ENCODE assay signal across 25 cellular contexts in genomic region chr1:222247811-222248310, GRCh38.
"Had no signal": no experiment of that assay in that cellular context is flagged by ENCODE, and none has a peak within 500 bp of the region (broad histone marks: within the 10 kb centered on the region; RNA-seq: fewer than 3 reads in every experiment).

No MANE protein-coding gene starts in this region.

- H3K27ac Mint-ChIP-seq: activated naive CD4-positive, alpha-beta T cell treated with anti-CD3 and anti-CD28 coated beads for 36 hours; dendritic cell treated with granulocyte-macrophage colony-stimulating factor and Interleukin-4, amounts not matched to agents 40 ng/mL and 50 ng/mL, for 4 days; stimulated activated naive CD8-positive, alpha-beta T cell treated with anti-CD3 and anti-CD28 coated beads, Interleukin-15, amount 100 ng/mL, for 72 hours had no signal

- H3K9me3 ChIP-seq: right lobe of liver, uterus had no signal

- DNase-seq: activated CD4-positive, alpha-beta T cell treated with anti-CD3 and anti-CD28 coated beads, Interleukin-2, amount 50 U/mL, for 48 hours; activated CD8-positive, alpha-beta memory T cell treated with anti-CD3 and anti-CD28 coated beads, Interleukin-2, amount 50 U/mL, for 48 hours; activated effector memory CD4-positive, alpha-beta T cell treated with Interleukin-2 at 50 U/mL for 16 hours; activated naive CD4-positive, alpha-beta T cell treated with anti-CD3 and anti-CD28 coated beads for 36 hours; activated T-cell treated with anti-CD3 and anti-CD28 coated beads, Interleukin-2, amount 50 U/mL, for 4 hours; amygdala; effector CD4-positive, alpha-beta T cell; erythroblast; foreskin keratinocyte; glutamatergic neuron; left ventricle myocardium superior; mammary epithelial cell; nephron progenitor cell; occipital lobe; posterior cingulate gyrus; right lobe of liver; stimulated activated CD4-positive, alpha-beta T cell treated with anti-CD3 and anti-CD28 coated beads, Interleukin-1b, Interleukin-23, amount 100 ng/mL, for 48 hours; stimulated activated naive CD8-positive, alpha-beta T cell treated with anti-CD3 and anti-CD28 coated beads, Interleukin-15, amount 100 ng/mL, for 72 hours; T-helper 1 cell; T-helper 9 cell; uterus had no signal

- H3K4me1 ChIP-seq: right lobe of liver, tibial nerve, uterus had no signal

- ATAC-seq: activated T-cell treated with anti-CD3 and anti-CD28 coated beads, Interleukin-2, amount 50 U/mL, for 4 hours; foreskin keratinocyte; left ventricle myocardium superior; right lobe of liver; stimulated activated naive CD8-positive, alpha-beta T cell treated with anti-CD3 and anti-CD28 coated beads, Interleukin-15, amount 100 ng/mL, for 72 hours had no signal

- H3K9me3 Mint-ChIP-seq: activated naive CD4-positive, alpha-beta T cell treated with anti-CD3 and anti-CD28 coated beads for 36 hours; dendritic cell treated with granulocyte-macrophage colony-stimulating factor and Interleukin-4, amounts not matched to agents 40 ng/mL and 50 ng/mL, for 4 days had no signal

- H3K4me2 ChIP-seq: hepatocyte had no signal

- H3K4me3 Mint-ChIP-seq: activated naive CD4-positive, alpha-beta T cell treated with anti-CD3 and anti-CD28 coated beads for 36 hours; activated T-cell treated with anti-CD3 and anti-CD28 coated beads, Interleukin-2, amount 50 U/mL, for 4 hours; dendritic cell treated with granulocyte-macrophage colony-stimulating factor and Interleukin-4, amounts not matched to agents 40 ng/mL and 50 ng/mL, for 4 days; nephron progenitor cell; stimulated activated naive CD8-positive, alpha-beta T cell treated with anti-CD3 and anti-CD28 coated beads, Interleukin-15, amount 100 ng/mL, for 72 hours had no signal

- H3K79me2 ChIP-seq: hepatocyte had no signal

- H3K4me3 ChIP-seq: hepatocyte, right lobe of liver, skin epidermis, tibial nerve, uterus had no signal

- H3K36me3 ChIP-seq: right lobe of liver, tibial nerve, uterus had no signal

- H3K4me1 Mint-ChIP-seq: stimulated activated naive CD8-positive, alpha-beta T cell treated with anti-CD3 and anti-CD28 coated beads, Interleukin-15, amount 100 ng/mL, for 72 hours had no signal

- H3K27me3 ChIP-seq: foreskin keratinocyte, hepatocyte, right lobe of liver, tibial nerve had no signal

- H3K27ac ChIP-seq: foreskin keratinocyte, hepatocyte, right lobe of liver, skin epidermis, tibial nerve, uterus had no signal
